Comparison of ENCODE assay signal across 22 cellular contexts in the genomic region with DNA sequence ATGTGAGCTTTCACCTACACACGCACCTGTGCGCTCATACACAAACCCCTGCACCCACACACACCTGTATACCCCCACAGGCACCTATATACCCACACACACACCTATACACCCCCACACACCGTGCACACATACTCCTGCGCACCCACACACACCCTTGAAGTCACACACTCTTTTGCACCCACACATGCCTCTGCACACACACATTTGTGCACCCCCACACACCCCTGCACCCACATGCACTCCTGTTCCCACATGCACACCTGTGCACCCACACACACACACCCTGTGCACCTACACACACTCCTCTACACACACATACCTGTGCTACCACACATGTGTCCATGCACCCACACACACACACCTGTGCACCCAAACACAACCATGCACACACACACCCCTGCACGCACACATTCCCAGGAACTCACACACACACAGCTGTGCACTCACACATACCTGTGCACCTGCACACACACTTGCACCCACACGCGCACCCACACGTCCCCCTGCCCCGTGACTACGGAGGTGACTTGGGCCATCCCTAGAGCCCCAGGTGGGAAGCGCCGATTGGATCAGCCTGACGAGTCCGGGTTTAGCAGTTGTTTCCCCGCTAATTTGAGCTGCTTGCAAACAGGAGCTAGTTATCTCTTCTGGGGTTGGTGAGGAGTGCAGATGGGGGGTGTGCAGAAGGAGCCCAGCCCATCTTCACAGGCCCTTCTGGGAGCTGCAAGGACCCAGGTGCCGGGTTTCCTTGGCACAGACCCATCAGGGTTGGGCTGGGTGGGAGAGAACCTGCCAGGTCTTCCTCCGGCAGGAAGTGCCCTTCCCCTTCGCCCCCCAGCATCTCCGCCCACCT.
DNase-seq lines count a peak whose midpoint lies in the region; ATAC-seq, FAIRE-seq and TF ChIP-seq lines count a peak whose summit lies in the region.
"Had no signal": no experiment of that assay in that cellular context is flagged by ENCODE, and none has a peak within 500 bp of the region (broad histone marks: within the 10 kb centered on the region; RNA-seq: fewer than 3 reads in every experiment).

No MANE protein-coding gene starts in this region.

- no peak for TF ChIP-seq POLR2A in GM12891 (IDR thresholded peaks at IDR 0.05; ENCODE audit: low read depth, low read length)

- peak overlapping the region; percentile 20 for H3K27ac Mint-ChIP-seq in glutamatergic neuron (ENCODE audit: unreplicated experiment)
- no peak overlapping the region for H3K27ac Mint-ChIP-seq in stimulated activated effector memory CD8-positive, alpha-beta T cell treated with anti-CD3 and anti-CD28 coated beads, Interleukin-12 subunit alpha, Interleukin-12 subunit beta, amount 100 ng/mL, for 72 hours
- H3K27ac Mint-ChIP-seq: CD4-positive, CD25-positive, alpha-beta regulatory T cell had no signal

- H3K27me3 ChIP-seq in RWPE2 (ENCODE audit: insufficient read depth, poor library complexity, severe bottlenecking) (no peaks in the 10 kb centered on the region), WERI-Rb-1 (ENCODE audit: insufficient read depth, low read depth, severe bottlenecking) (no peaks in the 10 kb centered on the region)
- H3K27me3 ChIP-seq: SJCRH30 had no signal

- TF ChIP-seq CTCF in RWPE2 (IDR thresholded peaks at IDR 0.05; ENCODE audit: poor library complexity, severe bottlenecking), result no peak
- no peak for TF ChIP-seq CTCF in glutamatergic neuron (IDR thresholded peaks at IDR 0.05; ENCODE audit: partially characterized antibody, unreplicated experiment)
- no peak for TF ChIP-seq CTCF in WERI-Rb-1 (IDR thresholded peaks at IDR 0.05; ENCODE audit: low read depth, low read length)

- no peak overlapping the region for H3K4me3 Mint-ChIP-seq in glutamatergic neuron (ENCODE audit: unreplicated experiment)
- H3K4me3 Mint-ChIP-seq in stimulated activated effector memory CD8-positive, alpha-beta T cell treated with anti-CD3 and anti-CD28 coated beads, Interleukin-12 subunit alpha, Interleukin-12 subunit beta, amount 100 ng/mL, for 72 hours, result no peak overlapping the region
- H3K4me3 Mint-ChIP-seq: CD4-positive, CD25-positive, alpha-beta regulatory T cell had no signal

- DNase-seq in GM12891 (ENCODE audit: insufficient read length, low spot score) (no peak), RWPE2 (ENCODE audit: low spot score) (peak; percentile 54), glutamatergic neuron (no peak), middle frontal gyrus (ENCODE audit: extremely low spot score, low spot score) (no peak), WERI-Rb-1 (no peak)
- no peak for DNase-seq in stimulated activated effector memory CD8-positive, alpha-beta T cell treated with anti-CD3 and anti-CD28 coated beads, Interleukin-12 subunit alpha, Interleukin-12 subunit beta, amount 100 ng/mL, for 72 hours (ENCODE audit: low spot score in 2 of 2)
- DNase-seq: ACHN; AML-193; CD4-positive, CD25-positive, alpha-beta regulatory T cell; COR-L47; DMS 273 treated with DMSO at 0.1 percent for 48 hours; GM23248; HCEC 1CT; NCI-H1105 treated with DMSO at 0.1 percent for 48 hours; NCI-H1694; NCI-H2081 treated with DMSO at 0.1 percent for 48 hours; NCI-H510A treated with DMSO at 0.1 percent for 48 hours; NCI-H82; PC-9; SJCRH30 had no signal

- peaks cover 5% of the 10 kb centered on the region for H3K27me3 Mint-ChIP-seq in glutamatergic neuron (ENCODE audit: unreplicated experiment)
- H3K27me3 Mint-ChIP-seq: CD4-positive, CD25-positive, alpha-beta regulatory T cell had no signal

- H3K9me3 Mint-ChIP-seq in glutamatergic neuron (ENCODE audit: unreplicated experiment), result peaks cover 13% of the 10 kb centered on the region
- H3K9me3 Mint-ChIP-seq in stimulated activated effector memory CD8-positive, alpha-beta T cell treated with anti-CD3 and anti-CD28 coated beads, Interleukin-12 subunit alpha, Interleukin-12 subunit beta, amount 100 ng/mL, for 72 hours, result no peaks in the 10 kb centered on the region
- H3K9me3 Mint-ChIP-seq: CD4-positive, CD25-positive, alpha-beta regulatory T cell had no signal

- H3K27ac ChIP-seq in RWPE2 (ENCODE audit: poor library complexity, severe bottlenecking) (no peak overlapping the region), WERI-Rb-1 (no peak overlapping the region)
- H3K27ac ChIP-seq: GM23248, PC-9, SJCRH30 had no signal

- peaks cover 26% of the 10 kb centered on the region for H3K4me1 Mint-ChIP-seq in glutamatergic neuron (ENCODE audit: low read depth, unreplicated experiment)
- peaks cover 18% of the 10 kb centered on the region for H3K4me1 Mint-ChIP-seq in stimulated activated effector memory CD8-positive, alpha-beta T cell treated with anti-CD3 and anti-CD28 coated beads, Interleukin-12 subunit alpha, Interleukin-12 subunit beta, amount 100 ng/mL, for 72 hours

- H3K4me3 ChIP-seq in RWPE2 (ENCODE audit: severe bottlenecking) (no peak overlapping the region), WERI-Rb-1 (ENCODE audit: low read depth, low read length) (no peak overlapping the region)
- H3K4me3 ChIP-seq: GM23248, PC-9, SJCRH30 had no signal

- ATAC-seq in RWPE2 (ENCODE audit: low read depth), result no peak
- ATAC-seq in stimulated activated effector memory CD8-positive, alpha-beta T cell treated with anti-CD3 and anti-CD28 coated beads, Interleukin-12 subunit alpha, Interleukin-12 subunit beta, amount 100 ng/mL, for 72 hours, result peak; percentile 12
- no peak for ATAC-seq in GM19397 (IDR thresholded peaks at IDR 0.05; ENCODE audit: unreplicated experiment)

- H3K9me3 ChIP-seq in RWPE2 (ENCODE audit: severe bottlenecking) (no peaks in the 10 kb centered on the region), WERI-Rb-1 (ENCODE audit: severe bottlenecking) (no peaks in the 10 kb centered on the region)
- H3K9me3 ChIP-seq: SJCRH30 had no signal

- H3K4me1 ChIP-seq in RWPE2 (ENCODE audit: insufficient read depth, poor library complexity, severe bottlenecking), result peaks cover 11% of the 10 kb centered on the region

- H3K36me3 ChIP-seq in RWPE2 (ENCODE audit: low read depth), result no peaks in the 10 kb centered on the region
- no peaks in the 10 kb centered on the region for H3K36me3 ChIP-seq in WERI-Rb-1
- H3K36me3 ChIP-seq: SJCRH30 had no signal

- no peaks in the 10 kb centered on the region for H3K36me3 Mint-ChIP-seq in glutamatergic neuron (ENCODE audit: unreplicated experiment)
- peaks cover 2% of the 10 kb centered on the region for H3K36me3 Mint-ChIP-seq in stimulated activated effector memory CD8-positive, alpha-beta T cell treated with anti-CD3 and anti-CD28 coated beads, Interleukin-12 subunit alpha, Interleukin-12 subunit beta, amount 100 ng/mL, for 72 hours
- H3K36me3 Mint-ChIP-seq: CD4-positive, CD25-positive, alpha-beta regulatory T cell had no signal

- FAIRE-seq in GM12891 (lab: Jason Lieb, UNC), result peak; percentile 20
- FAIRE-seq: G401.6 had no signal

TF ChIP-seq in GM12891, 5 proteins besides CTCF, POLR2A, EP300 and RAD21:
- TF ChIP-seq POU2F2 (IDR thresholded peaks at IDR 0.05; ENCODE audit: low read depth, low read length) (no peak), SPI1 (IDR thresholded peaks at IDR 0.05; ENCODE audit: low read depth, low read length) (no peak), POLR2AphosphoS5 (IDR thresholded peaks at IDR 0.05; ENCODE audit: low read depth, low read length) (no peak), TAF1 (IDR thresholded peaks at IDR 0.05; ENCODE audit: low read depth, low read length) (no peak), PAX5 (IDR thresholded peaks at IDR 0.05; ENCODE audit: insufficient read depth, low read length, severe bottlenecking) (no peak)
TF ChIP-seq in GM12891: peak in this region for 0.
